2 cellular contexts compared by ENCODE assay signal in the genomic region with DNA sequence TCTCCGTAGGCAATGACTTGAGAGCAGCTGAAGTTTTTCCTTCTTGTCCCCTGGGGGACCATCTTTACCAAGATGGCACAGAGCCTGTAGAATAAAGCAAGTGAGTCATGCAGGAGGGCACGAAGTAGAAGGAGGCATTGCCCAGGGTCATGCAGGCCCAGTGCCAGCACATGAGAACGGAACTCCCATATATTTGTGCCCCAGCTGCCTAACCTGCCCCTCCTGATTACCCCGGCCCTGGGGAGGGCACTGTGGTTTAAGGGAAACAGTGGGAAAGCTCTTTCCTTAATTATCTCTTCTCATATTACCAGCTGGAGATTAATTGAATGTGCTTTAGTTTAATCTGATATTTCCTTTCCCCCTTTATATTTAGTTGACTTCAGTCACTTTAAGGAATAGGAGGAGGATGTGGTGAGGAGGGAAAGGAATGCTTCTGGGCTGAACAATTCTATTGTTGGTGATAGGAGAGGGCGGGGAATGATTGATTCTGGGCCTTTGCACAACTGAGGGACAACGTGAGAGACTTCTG.
TF ChIP-seq lines count a peak whose summit lies in the region.

No MANE protein-coding gene starts in this region.

TF ChIP-seq in GM23338, 12 proteins besides CTCF, POLR2A, EP300 and RAD21 (continued from another document):
- TF ChIP-seq, protein P1, sequence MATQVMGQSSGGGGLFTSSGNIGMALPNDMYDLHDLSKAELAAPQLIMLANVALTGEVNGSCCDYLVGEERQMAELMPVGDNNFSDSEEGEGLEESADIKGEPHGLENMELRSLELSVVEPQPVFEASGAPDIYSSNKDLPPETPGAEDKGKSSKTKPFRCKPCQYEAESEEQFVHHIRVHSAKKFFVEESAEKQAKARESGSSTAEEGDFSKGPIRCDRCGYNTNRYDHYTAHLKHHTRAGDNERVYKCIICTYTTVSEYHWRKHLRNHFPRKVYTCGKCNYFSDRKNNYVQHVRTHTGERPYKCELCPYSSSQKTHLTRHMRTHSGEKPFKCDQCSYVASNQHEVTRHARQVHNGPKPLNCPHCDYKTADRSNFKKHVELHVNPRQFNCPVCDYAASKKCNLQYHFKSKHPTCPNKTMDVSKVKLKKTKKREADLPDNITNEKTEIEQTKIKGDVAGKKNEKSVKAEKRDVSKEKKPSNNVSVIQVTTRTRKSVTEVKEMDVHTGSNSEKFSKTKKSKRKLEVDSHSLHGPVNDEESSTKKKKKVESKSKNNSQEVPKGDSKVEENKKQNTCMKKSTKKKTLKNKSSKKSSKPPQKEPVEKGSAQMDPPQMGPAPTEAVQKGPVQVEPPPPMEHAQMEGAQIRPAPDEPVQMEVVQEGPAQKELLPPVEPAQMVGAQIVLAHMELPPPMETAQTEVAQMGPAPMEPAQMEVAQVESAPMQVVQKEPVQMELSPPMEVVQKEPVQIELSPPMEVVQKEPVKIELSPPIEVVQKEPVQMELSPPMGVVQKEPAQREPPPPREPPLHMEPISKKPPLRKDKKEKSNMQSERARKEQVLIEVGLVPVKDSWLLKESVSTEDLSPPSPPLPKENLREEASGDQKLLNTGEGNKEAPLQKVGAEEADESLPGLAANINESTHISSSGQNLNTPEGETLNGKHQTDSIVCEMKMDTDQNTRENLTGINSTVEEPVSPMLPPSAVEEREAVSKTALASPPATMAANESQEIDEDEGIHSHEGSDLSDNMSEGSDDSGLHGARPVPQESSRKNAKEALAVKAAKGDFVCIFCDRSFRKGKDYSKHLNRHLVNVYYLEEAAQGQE (IDR thresholded peaks at IDR 0.05; ENCODE audit: unreplicated experiment), result no peak

TF ChIP-seq in SK-N-SH, 30 proteins besides CTCF, POLR2A, EP300 and RAD21 (continued from another document):
- peak; percentile 66; the same call in 1 of the 2 replicates for TF ChIP-seq PBX3 (IDR thresholded peaks at IDR 0.05)
- TF ChIP-seq, protein P2, sequence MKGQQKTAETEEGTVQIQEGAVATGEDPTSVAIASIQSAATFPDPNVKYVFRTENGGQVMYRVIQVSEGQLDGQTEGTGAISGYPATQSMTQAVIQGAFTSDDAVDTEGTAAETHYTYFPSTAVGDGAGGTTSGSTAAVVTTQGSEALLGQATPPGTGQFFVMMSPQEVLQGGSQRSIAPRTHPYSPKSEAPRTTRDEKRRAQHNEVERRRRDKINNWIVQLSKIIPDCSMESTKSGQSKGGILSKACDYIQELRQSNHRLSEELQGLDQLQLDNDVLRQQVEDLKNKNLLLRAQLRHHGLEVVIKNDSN (IDR thresholded peaks at IDR 0.05; ENCODE audit: borderline replicate concordance, low read depth), result no peak
- TF ChIP-seq TCF12 (IDR thresholded peaks at IDR 0.05), result peak; percentile 69
- peak; percentile 59 for TF ChIP-seq JUND (IDR thresholded peaks at IDR 0.05)
- TF ChIP-seq ZBTB33 (IDR thresholded peaks at IDR 0.05; ENCODE audit: borderline replicate concordance, low read depth), result peak; percentile 41; the same call in 1 of the 2 replicates
- no peak for TF ChIP-seq GATA2 (CRISPR knock-in tag; IDR thresholded peaks at IDR 0.05)
- peak; percentile 56; the same call in 1 of the 2 replicates for TF ChIP-seq MEF2A (IDR thresholded peaks at IDR 0.05; ENCODE audit: borderline replicate concordance, low read depth)
- no peak for TF ChIP-seq GABPA (IDR thresholded peaks at IDR 0.05; ENCODE audit: low read depth)
- TF ChIP-seq RCOR1 (IDR thresholded peaks at IDR 0.05; ENCODE audit: low read length), result no peak
- TF ChIP-seq SIN3A (IDR thresholded peaks at IDR 0.05; ENCODE audit: borderline replicate concordance, low read depth, low read length), result no peak
- 0 out of 2 replicates have a peak, but pooled peaks have one; percentile 30 for TF ChIP-seq FOXM1 (IDR thresholded peaks at IDR 0.05; ENCODE audit: low read depth)
- 0 out of 2 replicates have a peak, but pooled peaks have one; percentile 49 for TF ChIP-seq YY1 (IDR thresholded peaks at IDR 0.05; ENCODE audit: low read depth)
- no peak for TF ChIP-seq ELF1 (IDR thresholded peaks at IDR 0.05)
- TF ChIP-seq TAF1 (IDR thresholded peaks at IDR 0.05; ENCODE audit: borderline replicate concordance, low read depth, low read length), result no peak
- TF ChIP-seq FOSL2 (IDR thresholded peaks at IDR 0.05; ENCODE audit: borderline replicate concordance, low read depth), result peak; percentile 60
- TF ChIP-seq RXRA (IDR thresholded peaks at IDR 0.05; ENCODE audit: borderline replicate concordance, low read depth), result peak; percentile 80; the same call in 1 of the 2 replicates
- no peak for TF ChIP-seq RFX5 (IDR thresholded peaks at IDR 0.05; ENCODE audit: low read length)
- peak; percentile 60; the same call in 1 of the 2 replicates for TF ChIP-seq TEAD4 (IDR thresholded peaks at IDR 0.05; ENCODE audit: borderline replicate concordance, insufficient read depth)
- no peak for TF ChIP-seq MXI1 (IDR thresholded peaks at IDR 0.05; ENCODE audit: low read depth, low read length)
- TF ChIP-seq, protein P3, sequence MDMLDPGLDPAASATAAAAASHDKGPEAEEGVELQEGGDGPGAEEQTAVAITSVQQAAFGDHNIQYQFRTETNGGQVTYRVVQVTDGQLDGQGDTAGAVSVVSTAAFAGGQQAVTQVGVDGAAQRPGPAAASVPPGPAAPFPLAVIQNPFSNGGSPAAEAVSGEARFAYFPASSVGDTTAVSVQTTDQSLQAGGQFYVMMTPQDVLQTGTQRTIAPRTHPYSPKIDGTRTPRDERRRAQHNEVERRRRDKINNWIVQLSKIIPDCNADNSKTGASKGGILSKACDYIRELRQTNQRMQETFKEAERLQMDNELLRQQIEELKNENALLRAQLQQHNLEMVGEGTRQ (IDR thresholded peaks at IDR 0.05; ENCODE audit: borderline replicate concordance, low read depth, low read length), result no peak
- TF ChIP-seq IRF3 (IDR thresholded peaks at IDR 0.05; ENCODE audit: low read depth, low read length), result no peak
- TF ChIP-seq, protein P1 (IDR thresholded peaks at IDR 0.05; ENCODE audit: low read depth, low read length), result no peak
- no peak for TF ChIP-seq EZH2phosphoT487 (IDR thresholded peaks at IDR 0.05; ENCODE audit: borderline replicate concordance, low read depth)
- TF ChIP-seq POLR2AphosphoS5 (IDR thresholded peaks at IDR 0.05; ENCODE audit: low read depth, low read length), result no peak
- TF ChIP-seq, protein P4, sequence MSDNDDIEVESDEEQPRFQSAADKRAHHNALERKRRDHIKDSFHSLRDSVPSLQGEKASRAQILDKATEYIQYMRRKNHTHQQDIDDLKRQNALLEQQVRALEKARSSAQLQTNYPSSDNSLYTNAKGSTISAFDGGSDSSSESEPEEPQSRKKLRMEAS (IDR thresholded peaks at IDR 0.05; ENCODE audit: low read depth), result no peak; the same call in 1 of the 2 replicates
- TF ChIP-seq NFIC (IDR thresholded peaks at IDR 0.05; ENCODE audit: borderline replicate concordance), result peak; percentile 85
- no peak for TF ChIP-seq SMC3 (IDR thresholded peaks at IDR 0.05; ENCODE audit: low read depth, low read length)
- no peak for TF ChIP-seq NRF1 (IDR thresholded peaks at IDR 0.05; ENCODE audit: low read depth, low read length)
